ENCODE assay signal across 8 cellular contexts in genomic region chr7:151085691-151086620, GRCh38. TPM values are rescaled to one million over a fixed set of nuclear protein-coding genes. Genes with fewer than 3 reads are reported as not detected.
DNase-seq lines count a peak whose midpoint lies in the region; ATAC-seq, FAIRE-seq and TF ChIP-seq lines count a peak whose summit lies in the region.

Gene AGAP3, plus strand, starts transcription at chr7:151086475. Its CDS starts 267 bp downstream, at chr7:151086742.

- TF ChIP-seq POLR2A in GM12892 (IDR thresholded peaks at IDR 0.05; ENCODE audit: low read depth, low read length) (peak; percentile 60; the same call in 1 of the 2 replicates), K562 (conservative IDR thresholded peaks at IDR 0.05) (peak; percentile 97)

- DNase-seq in GM12892 (ENCODE audit: insufficient read length) = peak; percentile 87
- peak; percentile 44 to 81 for DNase-seq in NCI-H187 (lab: John Stamatoyannopoulos, UW)
- peak; percentile 58 for DNase-seq in T-helper 22 cell (ENCODE audit: low read depth)
- peak; percentile 97 to 99 (median 98) for DNase-seq in K562 (ENCODE audit: extremely low read depth in 1 of 4, low spot score in 3 of 4)
- DNase-seq in hepatocyte (ENCODE audit: low spot score) = peak; percentile 91
- DNase-seq in putamen (ENCODE audit: low spot score) = peak; percentile 88

- CTCF ChIA-PET in K562 (lab: Yijun Ruan, JAX; ENCODE audit: low intra/inter-chr PET ratio) = interaction anchor here (1.1 to 1.7 kb wide), 2 partner anchors 25 to 27 kb away, joined by 3 to 4 read pairs; partner anchors contain the start of gene SLC4A2

- H3K36me3 ChIP-seq in K562 (ENCODE audit: control insufficient read depth, insufficient read depth, low read length) (peaks cover 38% of the 10 kb centered on the region; the same call in 2 of the 3 replicates), hepatocyte (replicated peaks; ENCODE audit: insufficient read depth, low read depth) (no peaks in the 10 kb centered on the region)

- H4K20me1 ChIP-seq in K562 (replicated peaks; ENCODE audit: control insufficient read depth, insufficient read depth, low read length) (peaks cover 29% of the 10 kb centered on the region), hepatocyte (ENCODE audit: insufficient read depth, poor library complexity, severe bottlenecking) (peaks cover 30% of the 10 kb centered on the region)

- H2AFZ ChIP-seq in K562 (ENCODE audit: low read depth, low read length) (peak within 1 kb of the TSS; percentile 96), hepatocyte (peak within 1 kb of the TSS; percentile 89)

- H3K4me3 ChIP-seq in K562 = peak within 1 kb of the TSS; percentile 67
- peak within 1 kb of the TSS; percentile 95 for H3K4me3 ChIP-seq in hepatocyte

- intact Hi-C loops in K562 (cut with micrococcal nuclease) = loop anchor here (2.0 to 10.0 kb wide), 2 partner anchors 77 to 771 kb away; no protein-coding TSS in a partner anchor

- peak within 1 kb of the TSS; percentile 84 to 98 for H3K9ac ChIP-seq in K562 (ENCODE audit: insufficient read depth in 1 of 2, low read depth in 2 of 2, low read length in 2 of 2)

- no peak for TF ChIP-seq RAD21 in K562 (CRISPR knock-in tag; conservative IDR thresholded peaks at IDR 0.05 in 1 of 2, IDR thresholded peaks at IDR 0.05 in 1 of 2)

- peak within 1 kb of the TSS; percentile 85 for H3K27ac ChIP-seq in K562 (ENCODE audit: extremely low read depth, low read depth, low read length)
- H3K27ac ChIP-seq in hepatocyte = peak within 1 kb of the TSS; percentile 91

- BruUV-seq in K562 (replicated peaks; lab: Mats Ljungman, UMichigan) = no TSS peak

- in situ Hi-C loops in K562 (cut with MboI) = no loop called here

- H3K4me1 ChIP-seq in K562 (replicated peaks in 1 of 2; ENCODE audit: control insufficient read depth in 2 of 2, insufficient read depth in 2 of 2, low read length in 2 of 2) (peaks cover 48 to 79% of the 10 kb centered on the region in 2 experiments), hepatocyte (ENCODE audit: insufficient read depth) (peaks cover 61% of the 10 kb centered on the region)

- no peaks in the 10 kb centered on the region for H3K9me2 ChIP-seq in hepatocyte (replicated peaks; ENCODE audit: insufficient read depth)

- FAIRE-seq in GM12892 (lab: Jason Lieb, UNC) (peak; percentile 56), K562 (lab: Jason Lieb, UNC) (peak; percentile 72)

- ATAC-seq in HG02623 (IDR thresholded peaks at IDR 0.05; ENCODE audit: unreplicated experiment) = peak; percentile 39
- ATAC-seq in K562 = peak; percentile 69
- no peak for ATAC-seq in GM18517 (IDR thresholded peaks at IDR 0.05; ENCODE audit: unreplicated experiment)

- TF ChIP-seq CTCF in K562 (IDR thresholded peaks at IDR 0.05 in 2 of 3, conservative IDR thresholded peaks at IDR 0.05 in 1 of 3; ENCODE audit: insufficient read depth in 2 of 3, low read depth in 1 of 3, low read length in 3 of 3) (0 out of 6 replicates have a peak, but pooled peaks of 2 of the 3 experiments have one; percentile 1 to 11), hepatocyte (IDR thresholded peaks at IDR 0.05; ENCODE audit: poor library complexity) (no peak)

- H3K27me3 ChIP-seq in K562 (ENCODE audit: control insufficient read depth in 2 of 2, insufficient read depth in 2 of 2, low read length in 2 of 2) = no peaks in the 10 kb centered on the region
- no peaks in the 10 kb centered on the region for H3K27me3 ChIP-seq in hepatocyte

- peaks cover 5% of the 10 kb centered on the region for H3K9me1 ChIP-seq in K562 (ENCODE audit: control insufficient read depth, insufficient read depth, low read length)

- H3K4me2 ChIP-seq in K562 (ENCODE audit: insufficient read depth, low read length) (peak within 1 kb of the TSS; percentile 93), hepatocyte (peak within 1 kb of the TSS; percentile 100)

- TF ChIP-seq EP300 in K562 (IDR thresholded peaks at IDR 0.05; ENCODE audit: low read length) = 0 out of 2 replicates have a peak, but pooled peaks have one; percentile 7

- H3K9me3 ChIP-seq in K562 (replicated peaks; ENCODE audit: control insufficient read depth, insufficient read depth, low read depth, low read length) (no peaks in the 10 kb centered on the region), hepatocyte (ENCODE audit: low read depth) (no peaks in the 10 kb centered on the region)

- under 1% methylated on average over 47 of the region's 84 CpGs for WGBS in K562 (ENCODE audit: insufficient coverage, low coverage, missing lambda C conversion rate)
- WGBS in hepatocyte (ENCODE audit: low lambda C conversion rate, missing lambda C conversion rate) = 1% methylated on average over 22 of the region's 84 CpGs

- peaks cover 68% of the 10 kb centered on the region for H3K79me2 ChIP-seq in K562 (ENCODE audit: control insufficient read depth, insufficient read depth, low read length)
- H3K79me2 ChIP-seq in hepatocyte = peaks cover 59% of the 10 kb centered on the region

- POLR2A ChIA-PET in K562 (lab: Yijun Ruan, JAX) = interaction anchor here (0.6 to 2.5 kb wide), 7 partner anchors 9 to 232 kb away, joined by 3 to 10 read pairs (median 4); partner anchors contain the start of gene ABCB8

TF ChIP-seq in K562, 482 proteins besides CTCF, POLR2A, EP300 and RAD21 (continues in another document):
- TF ChIP-seq SREBF2 (CRISPR knock-in tag; IDR thresholded peaks at IDR 0.05) (no peak), XRCC5 (IDR thresholded peaks at IDR 0.05; ENCODE audit: low read depth, low read length) (no peak), NCOA2 (IDR thresholded peaks at IDR 0.05; ENCODE audit: partially characterized antibody in 2 of 2) (no peak), ZBTB43 (CRISPR knock-in tag; IDR thresholded peaks at IDR 0.05) (no peak), LEF1 (IDR thresholded peaks at IDR 0.05) (0 out of 2 replicates have a peak, but pooled peaks have one; percentile 27), ZC3H4 (CRISPR knock-in tag; IDR thresholded peaks at IDR 0.05; ENCODE audit: borderline replicate concordance) (no peak), ZNF232 (CRISPR knock-in tag; IDR thresholded peaks at IDR 0.05) (0 out of 2 replicates have a peak, but pooled peaks have one; percentile 14), ZNF583 (CRISPR knock-in tag; IDR thresholded peaks at IDR 0.05) (peak; percentile 34; the same call in 1 of the 2 replicates), PRMT5 (CRISPR knock-in tag; IDR thresholded peaks at IDR 0.05) (no peak), RBM34 (IDR thresholded peaks at IDR 0.05; ENCODE audit: borderline replicate concordance, insufficient read depth, low read length) (no peak), ZNF239 (CRISPR knock-in tag; IDR thresholded peaks at IDR 0.05) (no peak)
- TF ChIP-seq, protein P1, sequence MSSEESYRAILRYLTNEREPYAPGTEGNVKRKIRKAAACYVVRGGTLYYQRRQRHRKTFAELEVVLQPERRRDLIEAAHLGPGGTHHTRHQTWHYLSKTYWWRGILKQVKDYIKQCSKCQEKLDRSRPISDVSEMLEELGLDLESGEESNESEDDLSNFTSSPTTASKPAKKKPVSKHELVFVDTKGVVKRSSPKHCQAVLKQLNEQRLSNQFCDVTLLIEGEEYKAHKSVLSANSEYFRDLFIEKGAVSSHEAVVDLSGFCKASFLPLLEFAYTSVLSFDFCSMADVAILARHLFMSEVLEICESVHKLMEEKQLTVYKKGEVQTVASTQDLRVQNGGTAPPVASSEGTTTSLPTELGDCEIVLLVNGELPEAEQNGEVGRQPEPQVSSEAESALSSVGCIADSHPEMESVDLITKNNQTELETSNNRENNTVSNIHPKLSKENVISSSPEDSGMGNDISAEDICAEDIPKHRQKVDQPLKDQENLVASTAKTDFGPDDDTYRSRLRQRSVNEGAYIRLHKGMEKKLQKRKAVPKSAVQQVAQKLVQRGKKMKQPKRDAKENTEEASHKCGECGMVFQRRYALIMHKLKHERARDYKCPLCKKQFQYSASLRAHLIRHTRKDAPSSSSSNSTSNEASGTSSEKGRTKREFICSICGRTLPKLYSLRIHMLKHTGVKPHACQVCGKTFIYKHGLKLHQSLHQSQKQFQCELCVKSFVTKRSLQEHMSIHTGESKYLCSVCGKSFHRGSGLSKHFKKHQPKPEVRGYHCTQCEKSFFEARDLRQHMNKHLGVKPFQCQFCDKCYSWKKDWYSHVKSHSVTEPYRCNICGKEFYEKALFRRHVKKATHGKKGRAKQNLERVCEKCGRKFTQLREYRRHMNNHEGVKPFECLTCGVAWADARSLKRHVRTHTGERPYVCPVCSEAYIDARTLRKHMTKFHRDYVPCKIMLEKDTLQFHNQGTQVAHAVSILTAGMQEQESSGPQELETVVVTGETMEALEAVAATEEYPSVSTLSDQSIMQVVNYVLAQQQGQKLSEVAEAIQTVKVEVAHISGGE (CRISPR knock-in tag; IDR thresholded peaks at IDR 0.05) = peak in 1 of 3 experiments; percentile 31; a peak in 1 of 6 replicates

RNA-seq across cellular contexts. Expression of gene AGAP3, which starts in this region (rescaled TPM):
- 22.6 TPM for polyA plus RNA-seq in GM12892 (2012; ENCODE audit: missing spikeins)
- total RNA-seq in K562 (2011; cell fraction: chromatin; rRNA removed; ENCODE audit: low replicate concordance) = 309 and 657 TPM in 2 replicates
- total RNA-seq in K562 (2011; cell fraction: nucleolus; rRNA removed) = 263 and 322 TPM in 2 replicates
- total RNA-seq in K562 (2011; cell fraction: nucleoplasm; rRNA removed) = 258 and 293 TPM in 2 replicates
- total RNA-seq in K562 (2014; rRNA removed) = 62.2 and 94.2 TPM in 2 replicates
- total RNA-seq in K562 (2014; rRNA removed; fragmentation: Illumina TruSeq; extraction: Trizol) = 34.6 and 44.0 TPM in 2 replicates
- total RNA-seq in K562 (2015; rRNA removed; fragmentation: Illumina TruSeq; extraction: Trizol) = 59.8 and 60.0 TPM in 2 replicates
- total RNA-seq in K562 (2021) = 178 and 208 TPM in 2 replicates
- 61.4 and 65.4 TPM in 2 replicates for polyA plus RNA-seq in K562 (2011; rRNA removed)
- 86.8 and 233 TPM in 2 replicates for polyA plus RNA-seq in K562 (2011; cell fraction: cytosol; rRNA removed)
- polyA plus RNA-seq in K562 (2011; cell fraction: nucleus; rRNA removed) = 273 and 510 TPM in 2 replicates
- 83.7 and 110 TPM in 2 replicates for polyA plus RNA-seq in K562 (2012)
- polyA plus RNA-seq in K562 (2014; fragmentation: Illumina TruSeq; extraction: Trizol) = 66.7 and 96.7 TPM in 2 replicates
- 1 to 10 TPM; 3.4 to 4.4 TPM for polyA plus RNA-seq in K562 (2014; fragmentation: Nextera tagmentation; extraction: Ambion mirVana)
- 118 and 127 TPM in 2 replicates for polyA plus RNA-seq in K562 (2014; rRNA removed)
- 34.5 and 46.4 TPM in 2 replicates for polyA minus RNA-seq in K562 (2011; rRNA and poly(A)+ RNA removed)
- 64.1 and 65.6 TPM in 2 replicates for polyA minus RNA-seq in K562 (2011; cell fraction: cytosol; rRNA and poly(A)+ RNA removed)
- 79.9 and 118 TPM in 2 replicates for polyA minus RNA-seq in K562 (2011; cell fraction: nucleus; rRNA and poly(A)+ RNA removed)
- total RNA-seq in hepatocyte = 23.7 and 44.0 TPM in 2 replicates
- 56.7 and 63.5 TPM in 2 replicates for polyA plus RNA-seq in hepatocyte
